Comparison of ENCODE assay signal across 29 cellular contexts in genomic region chr10:108208732-108209131, GRCh38.
"Had no signal": no experiment of that assay in that cellular context is flagged by ENCODE, and none has a peak within 500 bp of the region (broad histone marks: within the 10 kb centered on the region; RNA-seq: fewer than 3 reads in every experiment).

No MANE protein-coding gene starts in this region.

- ATAC-seq: activated CD4-positive, alpha-beta T cell treated with anti-CD3 and anti-CD28 coated beads for 36 hours; activated CD8-positive, alpha-beta memory T cell treated with anti-CD3 and anti-CD28 coated beads, Interleukin-2, amount 10 ng/mL, durations not matched to agents 7 days and 5 days; activated CD8-positive, alpha-beta T cell treated with anti-CD3 and anti-CD28 coated beads, Interleukin-2, amount 10 ng/mL, durations not matched to agents 7 days and 5 days; activated naive CD8-positive, alpha-beta T cell treated with anti-CD3 and anti-CD28 coated beads, Interleukin-2, amount 50 U/mL, for 24 hours had no signal

- H3K4me1 ChIP-seq: ascending aorta, colonic mucosa had no signal

- H3K36me3 ChIP-seq: ascending aorta, cardiac muscle cell, colonic mucosa had no signal

- H3K27me3 ChIP-seq: ascending aorta, cardiac muscle cell, colonic mucosa had no signal

- H3K4me3 ChIP-seq: ascending aorta, cardiac muscle cell, colonic mucosa had no signal

- H3K27ac ChIP-seq: ascending aorta, cardiac muscle cell, colonic mucosa, VCaP had no signal

- H3K9me3 ChIP-seq: ascending aorta, colonic mucosa had no signal

- DNase-seq: activated B cell treated with CpG ODN at 0.5 μM for 24 hours; activated CD4-positive, alpha-beta memory T cell treated with anti-CD3 and anti-CD28 coated beads, Interleukin-2, amount 10 ng/mL, durations not matched to agents 7 days and 5 days; activated CD4-positive, alpha-beta T cell treated with anti-CD3 and anti-CD28 coated beads for 1 hour; activated CD4-positive, alpha-beta T cell treated with anti-CD3 and anti-CD28 coated beads for 36 hours; activated CD4-positive, alpha-beta T cell treated with anti-CD3 and anti-CD28 coated beads for 48 hours; activated CD4-positive, alpha-beta T cell treated with anti-CD3 and anti-CD28 coated beads, Interleukin-2, amount 10 ng/mL, durations not matched to agents 7 days and 5 days; activated CD4-positive, alpha-beta T cell treated with anti-CD3 and anti-CD28 coated beads, Interleukin-2, amount 50 U/mL, for 48 hours; activated CD8-positive, alpha-beta memory T cell treated with anti-CD3 and anti-CD28 coated beads for 24 hours; activated CD8-positive, alpha-beta memory T cell treated with anti-CD3 and anti-CD28 coated beads, Interleukin-2, amount 10 ng/mL, durations not matched to agents 7 days and 5 days; activated CD8-positive, alpha-beta memory T cell treated with anti-CD3 and anti-CD28 coated beads, Interleukin-2, amount 50 U/mL, for 48 hours; activated CD8-positive, alpha-beta T cell treated with anti-CD3 and anti-CD28 coated beads, Interleukin-2, amount 10 ng/mL, durations not matched to agents 7 days and 5 days; activated effector memory CD4-positive, alpha-beta T cell treated with Interleukin-2 at 50 U/mL for 16 hours; activated gamma-delta T cell; activated naive CD4-positive, alpha-beta T cell treated with anti-CD3 and anti-CD28 coated beads, Interleukin-2, amount 10 ng/mL, durations not matched to agents 7 days and 5 days; activated naive CD4-positive, alpha-beta T cell treated with Interleukin-2 at 50 U/mL for 16 hours; activated naive CD8-positive, alpha-beta T cell treated with anti-CD3 and anti-CD28 coated beads, Interleukin-2, amount 10 ng/mL, durations not matched to agents 7 days and 5 days; activated naive CD8-positive, alpha-beta T cell treated with anti-CD3 and anti-CD28 coated beads, Interleukin-2, amount 50 U/mL, for 24 hours; activated T-cell treated with anti-CD3 and anti-CD28 coated beads, Interleukin-2, amount 50 U/mL, for 24 hours; activated T-cell treated with anti-CD3 and anti-CD28 coated beads, Interleukin-2, amount 50 U/mL, for 48 hours; amygdala; anterior cingulate cortex; caudate nucleus; cerebellar nuclear complex; colonic mucosa; T-helper 2 cell; T-helper 9 cell had no signal
